In the genomic region with DNA sequence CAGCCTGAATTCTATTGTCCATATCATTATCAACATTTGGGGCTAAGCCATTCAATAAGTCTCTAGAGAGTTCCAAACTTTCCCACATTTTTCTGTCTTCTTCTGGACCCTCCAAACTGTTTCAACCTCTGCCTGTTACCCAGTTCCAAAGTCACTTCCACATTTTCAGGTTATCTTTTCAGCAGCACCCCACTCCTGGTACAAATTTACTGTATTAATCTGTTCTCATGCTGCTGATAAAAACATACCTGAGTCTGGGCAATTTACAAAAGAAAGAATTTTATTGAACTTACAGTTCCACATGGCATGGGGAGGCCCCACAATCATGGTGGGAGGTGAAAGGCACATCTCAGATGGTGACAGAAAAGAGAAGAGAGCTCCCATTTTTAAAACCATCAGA, we compare ENCODE assay signal across 34 cellular contexts. TPM values are rescaled to one million over a fixed set of nuclear protein-coding genes. Genes with fewer than 3 reads are reported as not detected.
"Had no signal": no experiment of that assay in that cellular context is flagged by ENCODE, and none has a peak within 500 bp of the region (broad histone marks: within the 10 kb centered on the region; RNA-seq: fewer than 3 reads in every experiment).

No MANE protein-coding gene starts in this region.

- H3K36me3 Mint-ChIP-seq: stimulated activated effector memory CD8-positive, alpha-beta T cell treated with anti-CD3 and anti-CD28 coated beads, Interleukin-12 subunit alpha, Interleukin-12 subunit beta, amount 100 ng/mL, for 72 hours; stimulated activated memory B cell treated with anti-CD40 and anti-IgM and Interleukin-4, amounts not matched to agents 10 μg/mL and 1 μg/mL and 100 μg/mL, for 72 hours; stimulated activated naive B cell treated with anti-CD40 and anti-IgM and Interleukin-4, amounts not matched to agents 10 μg/mL and 1 μg/mL and 100 μg/mL, for 72 hours; type B pancreatic cell had no signal

- H3K4me1 ChIP-seq: stomach, suprapubic skin, testis, thyroid gland, tibial artery, tibial nerve, transverse colon, upper lobe of left lung, upper lobe of right lung, uterus, vagina had no signal

- H3K27ac Mint-ChIP-seq: stimulated activated effector memory CD8-positive, alpha-beta T cell treated with anti-CD3 and anti-CD28 coated beads, Interleukin-12 subunit alpha, Interleukin-12 subunit beta, amount 100 ng/mL, for 72 hours; stimulated activated memory B cell treated with anti-CD40 and anti-IgM and Interleukin-4, amounts not matched to agents 10 μg/mL and 1 μg/mL and 100 μg/mL, for 72 hours; stimulated activated naive B cell treated with anti-CD40 and anti-IgM and Interleukin-4, amounts not matched to agents 10 μg/mL and 1 μg/mL and 100 μg/mL, for 72 hours; stimulated activated naive CD8-positive, alpha-beta T cell treated with anti-CD3 and anti-CD28 coated beads, Interleukin-15, amount 100 ng/mL, for 72 hours; stimulated activated naive CD8-positive, alpha-beta T cell treated with anti-CD3 and anti-CD28 coated beads, Interleukin-15, Interleukin-2, amounts not matched to agents 100 ng/mL and 50 ng/mL, for 24 hours; type B pancreatic cell had no signal

- H3K4me3 ChIP-seq: stomach, suprapubic skin, testis, thoracic aorta, thyroid gland, tibial artery, tibial nerve, transverse colon, upper lobe of left lung, upper lobe of right lung, uterus, vagina had no signal

- FAIRE-seq: urothelium cell line had no signal

- H3K36me3 ChIP-seq: stomach, suprapubic skin, thoracic aorta, thyroid gland, tibial artery, tibial nerve, transverse colon, upper lobe of left lung, upper lobe of right lung, uterus, vagina had no signal

- DNase-seq: stimulated activated CD4-positive, alpha-beta T cell treated with anti-CD3 and anti-CD28 coated beads, Interleukin-2, amount 100 ng/mL, for 48 hours; stimulated activated CD4-positive, alpha-beta T cell treated with anti-CD3 and anti-CD28 coated beads, Interleukin-4, amount 100 ng/mL, for 1 hour; stimulated activated CD4-positive, alpha-beta T cell treated with anti-CD3 and anti-CD28 coated beads, Interleukin-4, amount 100 ng/mL, for 24 hours; stimulated activated CD4-positive, alpha-beta T cell treated with anti-CD3 and anti-CD28 coated beads, Interleukin-4, amount 100 ng/mL, for 4 hours; stimulated activated CD8-positive, alpha-beta memory T cell treated with anti-CD3 and anti-CD28 coated beads, Interleukin-4, amount 100 ng/mL, for 48 hours; stimulated activated naive B cell treated with anti-CD40 and anti-IgM and Interleukin-4, amounts not matched to agents 10 μg/mL and 1 μg/mL and 100 μg/mL, for 72 hours; stimulated activated naive CD4-positive, alpha-beta T cell; stimulated activated naive CD4-positive, alpha-beta T cell treated with Interleukin-2 at 50 U/mL for 16 hours; stimulated activated naive CD8-positive, alpha-beta T cell treated with anti-CD3 and anti-CD28 coated beads, Interleukin-15, amount 100 ng/mL, for 72 hours; stimulated activated naive CD8-positive, alpha-beta T cell treated with anti-CD3 and anti-CD28 coated beads, Interleukin-15, Interleukin-2, amounts not matched to agents 100 U/mL and 50 U/mL, for 24 hours; stomach; substantia nigra; testis; thyroid gland; tibial artery; transverse colon; trophoblast cell; upper lobe of left lung; upper lobe of right lung; uterus had no signal

- H3K27ac ChIP-seq: stomach, suprapubic skin, testis, thoracic aorta, thyroid gland, tibial artery, tibial nerve, transverse colon, upper lobe of left lung, upper lobe of right lung, uterus, vagina had no signal

- H3K4me3 Mint-ChIP-seq: stimulated activated effector memory CD8-positive, alpha-beta T cell treated with anti-CD3 and anti-CD28 coated beads, Interleukin-12 subunit alpha, Interleukin-12 subunit beta, amount 100 ng/mL, for 72 hours; stimulated activated memory B cell treated with anti-CD40 and anti-IgM and Interleukin-4, amounts not matched to agents 10 μg/mL and 1 μg/mL and 100 μg/mL, for 72 hours; stimulated activated naive B cell treated with anti-CD40 and anti-IgM and Interleukin-4, amounts not matched to agents 10 μg/mL and 1 μg/mL and 100 μg/mL, for 72 hours; stimulated activated naive CD8-positive, alpha-beta T cell treated with anti-CD3 and anti-CD28 coated beads, Interleukin-15, amount 100 ng/mL, for 72 hours; stimulated activated naive CD8-positive, alpha-beta T cell treated with anti-CD3 and anti-CD28 coated beads, Interleukin-15, Interleukin-2, amounts not matched to agents 100 ng/mL and 50 ng/mL, for 24 hours; type B pancreatic cell had no signal

- H3K9me3 ChIP-seq: suprapubic skin, testis, thyroid gland, transverse colon, upper lobe of right lung, uterus had no signal

- H3K27me3 Mint-ChIP-seq: stimulated activated memory B cell treated with anti-CD40 and anti-IgM and Interleukin-4, amounts not matched to agents 10 μg/mL and 1 μg/mL and 100 μg/mL, for 72 hours; stimulated activated naive B cell treated with anti-CD40 and anti-IgM and Interleukin-4, amounts not matched to agents 10 μg/mL and 1 μg/mL and 100 μg/mL, for 72 hours; stimulated activated naive CD8-positive, alpha-beta T cell treated with anti-CD3 and anti-CD28 coated beads, Interleukin-15, amount 100 ng/mL, for 72 hours; stimulated activated naive CD8-positive, alpha-beta T cell treated with anti-CD3 and anti-CD28 coated beads, Interleukin-15, Interleukin-2, amounts not matched to agents 100 ng/mL and 50 ng/mL, for 24 hours; type B pancreatic cell had no signal

- H3K4me1 Mint-ChIP-seq: stimulated activated effector memory CD8-positive, alpha-beta T cell treated with anti-CD3 and anti-CD28 coated beads, Interleukin-12 subunit alpha, Interleukin-12 subunit beta, amount 100 ng/mL, for 72 hours; stimulated activated memory B cell treated with anti-CD40 and anti-IgM and Interleukin-4, amounts not matched to agents 10 μg/mL and 1 μg/mL and 100 μg/mL, for 72 hours; stimulated activated naive B cell treated with anti-CD40 and anti-IgM and Interleukin-4, amounts not matched to agents 10 μg/mL and 1 μg/mL and 100 μg/mL, for 72 hours; stimulated activated naive CD8-positive, alpha-beta T cell treated with anti-CD3 and anti-CD28 coated beads, Interleukin-15, amount 100 ng/mL, for 72 hours had no signal

- ATAC-seq: stimulated activated effector memory CD8-positive, alpha-beta T cell treated with anti-CD3 and anti-CD28 coated beads, Interleukin-12 subunit alpha, Interleukin-12 subunit beta, amount 100 ng/mL, for 72 hours; stimulated activated memory B cell treated with anti-CD40 and anti-IgM and Interleukin-4, amounts not matched to agents 10 μg/mL and 1 μg/mL and 100 μg/mL, for 72 hours; stimulated activated naive B cell treated with anti-CD40 and anti-IgM and Interleukin-4, amounts not matched to agents 10 μg/mL and 1 μg/mL and 100 μg/mL, for 72 hours; stimulated activated naive CD8-positive, alpha-beta T cell treated with anti-CD3 and anti-CD28 coated beads, Interleukin-15, amount 100 ng/mL, for 72 hours; stimulated activated naive CD8-positive, alpha-beta T cell treated with anti-CD3 and anti-CD28 coated beads, Interleukin-15, Interleukin-2, amounts not matched to agents 100 U/mL and 50 U/mL, for 24 hours; upper lobe of right lung had no signal

- H3K27me3 ChIP-seq: stomach, suprapubic skin, testis, thyroid gland, tibial artery, tibial nerve, transverse colon, upper lobe of left lung, upper lobe of right lung, uterus, vagina had no signal

RNA-seq across cellular contexts. Expression of gene OR5AK2, which starts 5.8 kb away (rescaled TPM):
- total RNA-seq: subcutaneous adipose tissue, suprapubic skin, temporal lobe, testis, thoracic aorta, thyroid gland, tibial nerve, transverse colon, upper lobe of left lung, upper lobe of right lung, ureter, urinary bladder, uterus, vagina had no signal
- polyA plus RNA-seq: stomach, thymus, urinary bladder had no signal
